In genomic region chr14:59356783-59357182, GRCh38 we compare ENCODE assay signal across 13 cellular contexts.
DNase-seq lines count a peak whose midpoint lies in the region; ATAC-seq and TF ChIP-seq lines count a peak whose summit lies in the region.
"Had no signal": no experiment of that assay in that cellular context is flagged by ENCODE, and none has a peak within 500 bp of the region (broad histone marks: within the 10 kb centered on the region; RNA-seq: fewer than 3 reads in every experiment).

No MANE protein-coding gene starts in this region.

- H3K36me3 ChIP-seq in heart right ventricle, result peaks cover 0 to 76% (median 36%) of the 10 kb centered on the region in 9 donors
- H3K36me3 ChIP-seq in stomach smooth muscle (ENCODE audit: control insufficient read depth in 2 of 2, insufficient read depth in 2 of 2, low read length in 2 of 2), result peaks cover 26 to 27% of the 10 kb centered on the region in 2 donors

- H3K4me1 ChIP-seq in heart right ventricle (peaks cover 8 to 66% (median 50%) of the 10 kb centered on the region in 9 donors), stomach smooth muscle (ENCODE audit: control insufficient read depth, insufficient read depth, low read length) (peaks cover 32% of the 10 kb centered on the region)

- H3K27me3 ChIP-seq in heart right ventricle (no peaks in the 10 kb centered on the region), stomach smooth muscle (ENCODE audit: control insufficient read depth in 1 of 2, insufficient read depth in 2 of 2, low read length in 2 of 2) (no peaks in the 10 kb centered on the region)

- H3K9me3 ChIP-seq in heart right ventricle (no peaks in the 10 kb centered on the region), stomach smooth muscle (ENCODE audit: control insufficient read depth in 2 of 2, low read length in 2 of 2) (no peaks in the 10 kb centered on the region)
- H3K9me3 ChIP-seq: A549 had no signal

- H3K27ac ChIP-seq in heart right ventricle, result peak overlapping the region in 7 of 10 donors; percentile 36 to 91 (median 89)
- H3K27ac ChIP-seq in stomach smooth muscle (ENCODE audit: low read length), result peak overlapping the region; percentile 50

- no peak for TF ChIP-seq CTCF in heart right ventricle (IDR thresholded peaks at IDR 0.05)

- intact Hi-C loops in heart right ventricle (cut with DNase I), result no loop called here
- intact Hi-C loops in left ventricle myocardium superior (cut with micrococcal nuclease), result no loop called here

- H3K9ac ChIP-seq in stomach smooth muscle (ENCODE audit: low read length in 2 of 2), result no peak overlapping the region

- ATAC-seq in heart right ventricle (no peak), left ventricle myocardium superior (no peak), HG02759 (IDR thresholded peaks at IDR 0.05; ENCODE audit: unreplicated experiment) (peak; percentile 79), HG03565 (IDR thresholded peaks at IDR 0.05; ENCODE audit: unreplicated experiment) (peak; percentile 73), GM21737 (IDR thresholded peaks at IDR 0.05; ENCODE audit: unreplicated experiment) (no peak)
- ATAC-seq: A549, sciatic nerve had no signal

- DNase-seq in heart right ventricle, result no peak
- no peak for DNase-seq in left ventricle myocardium superior
- no peak for DNase-seq in medulla oblongata (ENCODE audit: extremely low spot score)
- DNase-seq in NCI-H2227 (lab: John Stamatoyannopoulos, UW; ENCODE audit: unreplicated experiment), result no peak
- DNase-seq: activated CD8-positive, alpha-beta memory T cell treated with anti-CD3 and anti-CD28 coated beads for 24 hours; NCI-H1436 treated with DMSO at 0.1 percent for 48 hours; SHP77 had no signal

- 76 to 84% methylated on average over 3 of the region's 3 CpGs for WGBS in heart right ventricle, 2 donors

- H3K4me3 ChIP-seq in heart right ventricle, result no peak overlapping the region
- H3K4me3 ChIP-seq in stomach smooth muscle (ENCODE audit: low read length in 2 of 2), result no peak overlapping the region
- H3K4me3 ChIP-seq: A549 had no signal

Comparison
In these comparisons a context has a peak if more than half of its experiments do, and no peak if none do; other contexts are left out.
1. ATAC-seq: peak in HG02759 (single experiment) and HG03565 (single experiment); none in heart right ventricle (0 of 8), left ventricle myocardium superior (single experiment) and GM21737 (single experiment).